ENCODE assay signal across 18 cellular contexts in the genomic region with DNA sequence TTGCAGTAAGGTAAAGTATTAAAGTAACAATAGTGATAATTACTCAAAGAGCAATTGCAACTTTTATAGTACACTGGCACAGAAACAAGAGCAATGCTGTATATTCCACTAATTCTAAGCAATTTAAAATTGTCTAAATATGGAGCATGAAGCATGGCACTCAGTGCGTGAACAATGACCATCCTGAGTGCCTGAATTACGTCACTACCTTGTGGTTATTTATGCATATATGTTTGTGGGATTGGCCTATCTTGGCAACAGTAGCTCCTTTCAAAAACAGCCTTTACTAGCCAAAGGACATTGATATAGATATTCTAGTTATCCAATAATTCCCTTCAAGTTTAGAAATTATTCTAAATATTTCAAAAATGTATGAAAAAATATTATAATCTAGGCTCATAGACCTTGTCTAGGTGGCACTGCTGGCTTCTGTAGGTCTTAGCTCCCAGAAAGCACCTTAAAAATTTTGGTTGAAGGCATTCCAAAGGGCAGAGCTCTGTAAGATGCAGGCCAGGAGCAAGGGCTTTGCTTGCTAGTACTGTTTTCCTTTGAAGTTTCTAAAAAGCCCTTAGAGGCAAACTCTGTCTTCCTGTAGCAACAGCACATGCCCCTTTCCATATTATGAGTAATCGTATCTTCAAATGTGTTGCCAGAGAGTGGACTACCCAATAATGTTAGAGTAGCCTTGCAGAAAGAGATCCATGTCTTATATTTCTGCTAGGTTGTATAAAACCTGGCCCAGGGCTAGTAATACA.
A peak's percentile ranks its signal among the peaks of the same experiment; 100 is the strongest.
DNase-seq lines count a peak whose midpoint lies in the region; ATAC-seq and TF ChIP-seq lines count a peak whose summit lies in the region.
"Had no signal": no experiment of that assay in that cellular context is flagged by ENCODE, and none has a peak within 500 bp of the region (broad histone marks: within the 10 kb centered on the region; RNA-seq: fewer than 3 reads in every experiment).

No MANE protein-coding gene starts in this region.

- DNase-seq in DMS53 (lab: John Stamatoyannopoulos, UW) (peak; percentile 13), DMS53 treated with DMSO at 0.1 percent for 48 hours (lab: John Stamatoyannopoulos, UW; ENCODE audit: unreplicated experiment) (no peak), PC-3 (peak; percentile 17), foreskin melanocyte (peak; percentile 42), neuronal stem cell (ENCODE audit: low spot score) (no peak), inferior parietal cortex (ENCODE audit: extremely low spot score) (no peak), NCI-H2081 (lab: John Stamatoyannopoulos, UW) (no peak), Peyer's patch (no peak)
- DNase-seq: 8988T; Calu3; CD8-positive, alpha-beta T cell; GF-D8; GOT3; H7; HFFc6 had no signal

- H3K14ac ChIP-seq in neuronal stem cell (ENCODE audit: low read length): no peak overlapping the region

- H3K9me2 ChIP-seq in PC-3 (replicated peaks; ENCODE audit: low read length): no peaks in the 10 kb centered on the region

- H2AK5ac ChIP-seq in neuronal stem cell (ENCODE audit: low read depth, low read length): no peak overlapping the region

- H2BK12ac ChIP-seq in neuronal stem cell (ENCODE audit: low read length): no peak overlapping the region

- H3K4me3 ChIP-seq in PC-3 (ENCODE audit: low read length) (no peak overlapping the region), neuronal stem cell (ENCODE audit: low read length in 2 of 2) (no peak overlapping the region), Peyer's patch (no peak overlapping the region)
- H3K4me3 ChIP-seq: BLaER1 had no signal

- no peaks in the 10 kb centered on the region for H4K20me1 ChIP-seq in PC-3 (ENCODE audit: low read length)
- H4K20me1 ChIP-seq: BLaER1 had no signal

- no peaks in the 10 kb centered on the region for H3K36me3 ChIP-seq in PC-3 (ENCODE audit: low read depth, low read length)
- H3K36me3 ChIP-seq in neuronal stem cell (replicated peaks in 1 of 2; ENCODE audit: control insufficient read depth in 2 of 2, insufficient read depth in 2 of 2, low read length in 2 of 2): no peaks in the 10 kb centered on the region
- no peaks in the 10 kb centered on the region for H3K36me3 ChIP-seq in Peyer's patch
- H3K36me3 ChIP-seq: BLaER1 had no signal

- no peak overlapping the region for H3K18ac ChIP-seq in neuronal stem cell (ENCODE audit: low read length)

- H2BK5ac ChIP-seq in neuronal stem cell (ENCODE audit: low read length): no peak overlapping the region

- no peak overlapping the region for H2BK15ac ChIP-seq in neuronal stem cell (ENCODE audit: low read length)

- no peak overlapping the region for H4K91ac ChIP-seq in neuronal stem cell (ENCODE audit: low read depth, low read length, poor library complexity)

- no peak overlapping the region for H4K8ac ChIP-seq in neuronal stem cell (ENCODE audit: low read depth, low read length)

- H3K9ac ChIP-seq in PC-3 (ENCODE audit: low read length) (no peak overlapping the region), neuronal stem cell (ENCODE audit: low read depth, low read length, poor library complexity) (no peak overlapping the region)
- H3K9ac ChIP-seq: BLaER1 had no signal

- H3K79me1 ChIP-seq in neuronal stem cell (ENCODE audit: low read depth, low read length): no peaks in the 10 kb centered on the region

- no peak for ATAC-seq in PC-3
- ATAC-seq: CD8-positive, alpha-beta T cell; HCT116 had no signal

- no peaks in the 10 kb centered on the region for H3K9me3 ChIP-seq in PC-3 (ENCODE audit: low read length)
- H3K9me3 ChIP-seq in neuronal stem cell (replicated peaks in 1 of 2; ENCODE audit: control insufficient read depth in 2 of 2, insufficient read depth in 1 of 2, low read depth in 1 of 2, low read length in 2 of 2): no peaks in the 10 kb centered on the region
- H3K9me3 ChIP-seq in Peyer's patch: no peaks in the 10 kb centered on the region
- H3K9me3 ChIP-seq: BLaER1 had no signal

- no peak for TF ChIP-seq CTCF in PC-3 (conservative IDR thresholded peaks at IDR 0.05; ENCODE audit: low read depth, low read length)
- no peak for TF ChIP-seq CTCF in Peyer's patch (IDR thresholded peaks at IDR 0.05)

- no peak for TF ChIP-seq POLR2A in Peyer's patch (IDR thresholded peaks at IDR 0.05)

- no peak overlapping the region for H3K23ac ChIP-seq in neuronal stem cell (ENCODE audit: low read depth, low read length, poor library complexity)

- CTCF ChIA-PET in PC-3 (lab: Charles Lee): no interaction called here

- H3K4me1 ChIP-seq in PC-3 (ENCODE audit: insufficient read depth, low read length) (no peaks in the 10 kb centered on the region), neuronal stem cell (ENCODE audit: control insufficient read depth in 2 of 2, insufficient read depth in 1 of 2, low read depth in 1 of 2, low read length in 2 of 2) (no peaks in the 10 kb centered on the region), Peyer's patch (no peaks in the 10 kb centered on the region)
- H3K4me1 ChIP-seq: BLaER1 had no signal

- H3K4me2 ChIP-seq in PC-3 (ENCODE audit: low read length) (no peak overlapping the region), neuronal stem cell (ENCODE audit: insufficient read depth, low read length, poor library complexity, severe bottlenecking) (no peak overlapping the region)
- H3K4me2 ChIP-seq: BLaER1 had no signal

- no CpG with 5 or more reads among the region's 3 CpGs for WGBS in neuronal stem cell (ENCODE audit: extremely low coverage in 2 of 2, insufficient read length in 2 of 2, insufficient replicate concordance in 1 of 2), 2 donors

- H2AFZ ChIP-seq in PC-3 (ENCODE audit: low read length): no peak overlapping the region
- peak overlapping the region; percentile 56 for H2AFZ ChIP-seq in neuronal stem cell (ENCODE audit: low read length)

- no peaks in the 10 kb centered on the region for H3F3A ChIP-seq in PC-3 (ENCODE audit: low read length, unreplicated experiment)

- no peak overlapping the region for H3K4ac ChIP-seq in neuronal stem cell (ENCODE audit: low read length)

- intact Hi-C loops in PC-3 (cut with micrococcal nuclease): no loop called here

- no peak overlapping the region for H2BK120ac ChIP-seq in neuronal stem cell (ENCODE audit: low read depth, low read length)

- BruUV-seq in PC-3 (replicated peaks; lab: Mats Ljungman, UMichigan): no TSS peak

- no peak overlapping the region for H3K27ac ChIP-seq in PC-3 (ENCODE audit: low read length)
- H3K27ac ChIP-seq in neuronal stem cell (replicated peaks; ENCODE audit: low read length): no peak overlapping the region
- no peak overlapping the region for H3K27ac ChIP-seq in Peyer's patch
- H3K27ac ChIP-seq: BLaER1, HL-60 had no signal

- POLR2A ChIA-PET in PC-3 (lab: Charles Lee; ENCODE audit: unreplicated experiment): no interaction called here

- H3K27me3 ChIP-seq in PC-3 (ENCODE audit: low read length): no peaks in the 10 kb centered on the region
- no peaks in the 10 kb centered on the region for H3K27me3 ChIP-seq in neuronal stem cell (ENCODE audit: control insufficient read depth in 3 of 3, insufficient read depth in 3 of 3, low read depth in 1 of 3, low read length in 3 of 3)
- no peaks in the 10 kb centered on the region for H3K27me3 ChIP-seq in Peyer's patch
- H3K27me3 ChIP-seq: BLaER1 had no signal

- no peaks in the 10 kb centered on the region for H3K79me2 ChIP-seq in PC-3 (ENCODE audit: low read length)

Comparison
In these comparisons a context has a peak if more than half of its experiments do, and no peak if none do; other contexts are left out.
1. DNase-seq: peak in DMS53 (single experiment), PC-3 (single experiment) and foreskin melanocyte (single experiment); none in DMS53 treated with DMSO at 0.1 percent for 48 hours (single experiment), neuronal stem cell (single experiment), inferior parietal cortex (single experiment), NCI-H2081 (0 of 2) and Peyer's patch (0 of 3).